13 cellular contexts compared by ENCODE assay signal in genomic region chr1:175470591-175470990, GRCh38.
"Had no signal": no experiment of that assay in that cellular context is flagged by ENCODE, and none has a peak within 500 bp of the region (broad histone marks: within the 10 kb centered on the region; RNA-seq: fewer than 3 reads in every experiment).

No MANE protein-coding gene starts in this region.

- H3K36me3 ChIP-seq: ascending aorta, cardiac muscle cell, esophagus muscularis mucosa, thyroid gland, uterus had no signal

- H3K9me3 ChIP-seq: ascending aorta, esophagus muscularis mucosa, thyroid gland, uterus had no signal

- H3K27ac Mint-ChIP-seq: activated CD8-positive, alpha-beta T cell treated with anti-CD3 and anti-CD28 coated beads for 36 hours; activated naive CD8-positive, alpha-beta T cell treated with anti-CD3 and anti-CD28 coated beads, Interleukin-2, amount 50 U/mL, for 24 hours; activated T-helper 1 cell treated with anti-CD3 and anti-CD28 coated beads, Interleukin-12 subunit alpha, Interleukin-12 subunit beta, Interleukin-2, Interleukin-4 antibody, amounts not matched to agents 30 ng/mL and 10 ng/mL and 1 ng/mL, durations not matched to agents 14 hours and 24 hours and 36 hours had no signal

- ATAC-seq: activated CD8-positive, alpha-beta T cell treated with anti-CD3 and anti-CD28 coated beads for 36 hours had no signal

- H3K4me1 ChIP-seq: ascending aorta, esophagus muscularis mucosa, parathyroid adenoma, thyroid gland, uterus had no signal

- DNase-seq: activated CD8-positive, alpha-beta T cell treated with anti-CD3 and anti-CD28 coated beads for 36 hours; activated naive CD4-positive, alpha-beta T cell treated with Interleukin-2 at 50 U/mL for 16 hours; activated naive CD8-positive, alpha-beta T cell treated with anti-CD3 and anti-CD28 coated beads, Interleukin-2, amount 50 U/mL, for 24 hours; retina; T1000; thyroid gland had no signal

- H3K27me3 ChIP-seq: ascending aorta, cardiac muscle cell, thyroid gland, uterus had no signal

- H3K4me3 Mint-ChIP-seq: activated CD8-positive, alpha-beta T cell treated with anti-CD3 and anti-CD28 coated beads for 36 hours; activated naive CD8-positive, alpha-beta T cell treated with anti-CD3 and anti-CD28 coated beads, Interleukin-2, amount 50 U/mL, for 24 hours; activated T-helper 1 cell treated with anti-CD3 and anti-CD28 coated beads, Interleukin-12 subunit alpha, Interleukin-12 subunit beta, Interleukin-2, Interleukin-4 antibody, amounts not matched to agents 30 ng/mL and 10 ng/mL and 1 ng/mL, durations not matched to agents 14 hours and 24 hours and 36 hours had no signal

- H3K4me3 ChIP-seq: ascending aorta, cardiac muscle cell, esophagus muscularis mucosa, skin epidermis, thyroid gland, uterus had no signal

- H3K9me3 Mint-ChIP-seq: activated CD8-positive, alpha-beta T cell treated with anti-CD3 and anti-CD28 coated beads for 36 hours; activated naive CD8-positive, alpha-beta T cell treated with anti-CD3 and anti-CD28 coated beads, Interleukin-2, amount 50 U/mL, for 24 hours; activated T-helper 1 cell treated with anti-CD3 and anti-CD28 coated beads, Interleukin-12 subunit alpha, Interleukin-12 subunit beta, Interleukin-2, Interleukin-4 antibody, amounts not matched to agents 30 ng/mL and 10 ng/mL and 1 ng/mL, durations not matched to agents 14 hours and 24 hours and 36 hours had no signal

- H3K27ac ChIP-seq: ascending aorta, cardiac muscle cell, esophagus muscularis mucosa, parathyroid adenoma, skin epidermis, thyroid gland, uterus had no signal

- H3K4me1 Mint-ChIP-seq: activated naive CD8-positive, alpha-beta T cell treated with anti-CD3 and anti-CD28 coated beads, Interleukin-2, amount 50 U/mL, for 24 hours had no signal
